In genomic region chr9:18507151-18507550, GRCh38 we compare ENCODE assay signal across 30 cellular contexts.
"Had no signal": no experiment of that assay in that cellular context is flagged by ENCODE, and none has a peak within 500 bp of the region (broad histone marks: within the 10 kb centered on the region; RNA-seq: fewer than 3 reads in every experiment).

No MANE protein-coding gene starts in this region.

- H3K27ac Mint-ChIP-seq: dendritic cell treated with granulocyte-macrophage colony-stimulating factor and Interleukin-4, amounts not matched to agents 40 ng/mL and 50 ng/mL, for 4 days; effector memory CD8-positive, alpha-beta T cell; endodermal cell had no signal

- H3K4me3 ChIP-seq: colonic mucosa, coronary artery, dorsolateral prefrontal cortex, esophagus muscularis mucosa, esophagus squamous epithelium, gastrocnemius medialis, gastroesophageal sphincter, heart left ventricle, heart right ventricle, hepatocyte had no signal

- H3K4me1 ChIP-seq: colonic mucosa, esophagus squamous epithelium, foreskin keratinocyte, gastrocnemius medialis, heart left ventricle, heart right ventricle had no signal

- FAIRE-seq: colon, endometrium, endothelial cell of umbilical vein, frontal cortex had no signal

- H3K27ac ChIP-seq: colonic mucosa, coronary artery, dorsolateral prefrontal cortex, epithelial cell of prostate, esophagus muscularis mucosa, esophagus squamous epithelium, foreskin keratinocyte, gastrocnemius medialis, gastroesophageal sphincter, heart left ventricle, heart right ventricle, hepatocyte had no signal

- H3K4me1 Mint-ChIP-seq: endodermal cell had no signal

- DNase-seq: colonic mucosa; cortex of kidney; dermis blood vessel endothelial cell; dorsolateral prefrontal cortex; effector CD4-positive, alpha-beta T cell; effector CD8-positive, alpha-beta T cell; effector memory CD4-positive, alpha-beta T cell; effector memory CD8-positive, alpha-beta T cell; endodermal cell; erythroblast; esophagus squamous epithelium; foreskin fibroblast; foreskin keratinocyte; foreskin melanocyte; gastrocnemius medialis; glutamatergic neuron; head of caudate nucleus; heart left ventricle; heart right ventricle had no signal

- H3K9me3 ChIP-seq: colonic mucosa, esophagus muscularis mucosa, esophagus squamous epithelium, gastrocnemius medialis had no signal

- H3K4me3 Mint-ChIP-seq: dendritic cell treated with granulocyte-macrophage colony-stimulating factor and Interleukin-4, amounts not matched to agents 40 ng/mL and 50 ng/mL, for 4 days; effector memory CD8-positive, alpha-beta T cell; endodermal cell had no signal

- ATAC-seq: effector memory CD8-positive, alpha-beta T cell; esophagus mucosa; foreskin keratinocyte; gastrocnemius medialis; gastroesophageal sphincter; heart left ventricle; heart right ventricle had no signal

- H3K36me3 ChIP-seq: colonic mucosa, esophagus muscularis mucosa, esophagus squamous epithelium, gastrocnemius medialis, gastroesophageal sphincter, heart left ventricle, heart right ventricle had no signal

- H3K9me3 Mint-ChIP-seq: dendritic cell treated with granulocyte-macrophage colony-stimulating factor and Interleukin-4, amounts not matched to agents 40 ng/mL and 50 ng/mL, for 4 days had no signal

- H3K27me3 Mint-ChIP-seq: dendritic cell treated with granulocyte-macrophage colony-stimulating factor and Interleukin-4, amounts not matched to agents 40 ng/mL and 50 ng/mL, for 4 days; effector memory CD8-positive, alpha-beta T cell had no signal

- H3K27me3 ChIP-seq: colonic mucosa, dorsolateral prefrontal cortex, esophagus muscularis mucosa, esophagus squamous epithelium, foreskin keratinocyte, gastrocnemius medialis, gastroesophageal sphincter, heart left ventricle, heart right ventricle, hepatocyte had no signal
